8 cellular contexts compared by ENCODE assay signal in the genomic region with DNA sequence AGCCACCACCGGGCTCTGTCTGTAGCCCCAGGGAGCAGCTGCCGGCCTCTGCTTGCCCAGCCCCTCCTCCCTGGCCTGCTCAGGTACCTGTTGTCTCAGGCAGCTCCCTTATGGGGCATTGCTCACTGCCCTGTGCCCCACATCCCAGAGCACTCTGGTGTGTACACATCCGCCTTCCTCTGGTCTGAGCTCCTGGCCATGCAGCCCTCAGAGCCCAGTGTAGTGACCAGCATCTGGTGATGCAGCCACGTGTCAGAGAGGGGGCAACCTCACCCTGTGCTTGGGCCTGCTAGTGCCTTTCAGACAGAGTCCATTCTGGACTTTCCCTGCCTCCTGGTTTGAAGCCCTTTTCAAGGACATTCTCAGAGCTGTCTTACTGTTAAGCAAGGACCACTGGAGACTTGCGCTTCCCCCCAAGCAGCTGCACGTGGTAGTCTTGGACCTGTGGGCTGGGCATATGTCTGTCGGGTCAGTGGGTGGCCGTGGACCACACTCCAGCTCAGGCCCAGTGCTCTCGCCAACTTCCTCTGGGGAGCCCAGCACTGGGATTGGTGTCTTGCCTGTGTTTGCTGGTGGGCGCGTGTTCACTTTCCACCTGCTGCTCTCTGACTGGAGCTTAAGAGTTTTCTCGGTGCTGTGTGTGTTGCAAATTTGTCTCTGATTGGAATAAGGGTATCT. TPM values are rescaled to one million over a fixed set of nuclear protein-coding genes. Genes with fewer than 3 reads are reported as not detected.
A peak's percentile ranks its signal among the peaks of the same experiment; 100 is the strongest.
DNase-seq lines count a peak whose midpoint lies in the region; ATAC-seq and TF ChIP-seq lines count a peak whose summit lies in the region.

No MANE protein-coding gene starts in this region.

- H2AFZ ChIP-seq in SK-N-SH (ENCODE audit: low read depth): no peak overlapping the region

- WGBS in SK-N-SH (ENCODE audit: low lambda C conversion rate): 82% methylated on average over 5 of the region's 12 CpGs

- H3K36me3 ChIP-seq in SK-N-SH (replicated peaks in 1 of 2; ENCODE audit: control insufficient read depth in 1 of 2, insufficient read depth in 2 of 2, low read length in 1 of 2): no peaks in the 10 kb centered on the region

- peaks cover 71 to 93% of the 10 kb centered on the region in 2 donors for H3K4me1 Mint-ChIP-seq in stimulated activated naive B cell treated with anti-CD40 and anti-IgM and Interleukin-4, amounts not matched to agents 10 μg/mL and 1 μg/mL and 100 μg/mL, for 72 hours

- ATAC-seq in SK-N-SH treated with all-trans-retinoic acid at 6 μM for 48 hours (no peak), HG03280 (IDR thresholded peaks at IDR 0.05; ENCODE audit: unreplicated experiment) (peak; percentile 20)
- peak; percentile 1 to 17 for ATAC-seq in stimulated activated naive B cell treated with anti-CD40 and anti-IgM and Interleukin-4, amounts not matched to agents 10 μg/mL and 1 μg/mL and 100 μg/mL, for 72 hours (replicated peaks)

- H3K4me1 ChIP-seq in SK-N-SH (ENCODE audit: control insufficient read depth in 1 of 2, insufficient read depth in 2 of 2, low read depth in 1 of 2, low read length in 1 of 2): peaks cover 20 to 41% of the 10 kb centered on the region in 2 experiments

- H3K9me3 ChIP-seq in SK-N-SH: no peaks in the 10 kb centered on the region

- intact Hi-C loops in dorsolateral prefrontal cortex (cut with DNase I): loop anchor here in 1 of 2 donors (5.0 kb wide), 1 partner anchor 33 kb away; a partner anchor contains a TSS

- H3K27ac Mint-ChIP-seq in stimulated activated naive B cell treated with anti-CD40 and anti-IgM and Interleukin-4, amounts not matched to agents 10 μg/mL and 1 μg/mL and 100 μg/mL, for 72 hours: peak overlapping the region; percentile 99

- peak overlapping the region; percentile 82 to 91 for H3K4me3 Mint-ChIP-seq in stimulated activated naive B cell treated with anti-CD40 and anti-IgM and Interleukin-4, amounts not matched to agents 10 μg/mL and 1 μg/mL and 100 μg/mL, for 72 hours

- H3K27ac ChIP-seq in SK-N-SH (ENCODE audit: low read depth in 2 of 2, low read length in 1 of 2) (no peak overlapping the region), dorsolateral prefrontal cortex (peak overlapping the region in 37 of 59 donors; percentile 1 to 90 (median 36))

- no peak overlapping the region for H3K9ac ChIP-seq in SK-N-SH

- no peak overlapping the region for H3K4me2 ChIP-seq in SK-N-SH

- peaks cover 0 to 2% of the 10 kb centered on the region in 2 donors for H3K9me3 Mint-ChIP-seq in stimulated activated naive B cell treated with anti-CD40 and anti-IgM and Interleukin-4, amounts not matched to agents 10 μg/mL and 1 μg/mL and 100 μg/mL, for 72 hours

- no peaks in the 10 kb centered on the region for H3K9me2 ChIP-seq in SK-N-SH

- no peak overlapping the region for H3K4me3 ChIP-seq in SK-N-SH (ENCODE audit: low read depth in 2 of 2, low read length in 1 of 2)
- no peak overlapping the region for H3K4me3 ChIP-seq in dorsolateral prefrontal cortex

- peaks cover 5% of the 10 kb centered on the region for H3F3A ChIP-seq in SK-N-SH (replicated peaks; ENCODE audit: insufficient read depth)

- POLR2A ChIA-PET in SK-N-SH (lab: Yijun Ruan, JAX): no interaction called here

- no peak; the same call in 1 of the 2 replicates for TF ChIP-seq RAD21 in SK-N-SH (IDR thresholded peaks at IDR 0.05; ENCODE audit: low read length)

- H3K36me3 Mint-ChIP-seq in stimulated activated naive B cell treated with anti-CD40 and anti-IgM and Interleukin-4, amounts not matched to agents 10 μg/mL and 1 μg/mL and 100 μg/mL, for 72 hours: peaks cover 63 to 79% of the 10 kb centered on the region in 2 donors

- H3K27me3 ChIP-seq in SK-N-SH (ENCODE audit: insufficient read depth) (no peaks in the 10 kb centered on the region), dorsolateral prefrontal cortex (no peaks in the 10 kb centered on the region)

- no peak for TF ChIP-seq CTCF in SK-N-SH (IDR thresholded peaks at IDR 0.05)
- TF ChIP-seq CTCF in dorsolateral prefrontal cortex (IDR thresholded peaks at IDR 0.05 in 54 of 56, conservative IDR thresholded peaks at IDR 0.05 in 2 of 56; ENCODE audit: low read depth in 1 of 56, partially characterized antibody in 56 of 56): peak in 2 of 56 donors; percentile 14 to 20

- peaks cover 51% of the 10 kb centered on the region; the same call in 1 of the 2 replicates for H3K79me2 ChIP-seq in SK-N-SH (ENCODE audit: insufficient read depth)

- CTCF ChIA-PET in SK-N-SH (lab: Yijun Ruan, JAX): interaction anchor here (0.8 to 3.6 kb wide), 10 partner anchors 9 to 133 kb away, joined by 3 to 21 read pairs (median 3); a partner anchor contains a TSS

- H3K27me3 Mint-ChIP-seq in stimulated activated naive B cell treated with anti-CD40 and anti-IgM and Interleukin-4, amounts not matched to agents 10 μg/mL and 1 μg/mL and 100 μg/mL, for 72 hours: no peaks in the 10 kb centered on the region

- no peak for TF ChIP-seq EP300 in SK-N-SH (IDR thresholded peaks at IDR 0.05; ENCODE audit: borderline replicate concordance in 1 of 2, low read depth in 1 of 2, low read length in 1 of 2)

- H4K20me1 ChIP-seq in SK-N-SH (ENCODE audit: insufficient read depth): peaks cover 45% of the 10 kb centered on the region

- DNase-seq in SK-N-SH (no peak), dorsolateral prefrontal cortex (no peak), SK-N-DZ (ENCODE audit: low spot score) (no peak), NCI-H2196 (lab: John Stamatoyannopoulos, UW; ENCODE audit: unreplicated experiment) (no peak)
- no peak for DNase-seq in stimulated activated naive B cell treated with anti-CD40 and anti-IgM and Interleukin-4, amounts not matched to agents 10 μg/mL and 1 μg/mL and 100 μg/mL, for 72 hours
- no peak for DNase-seq in stimulated activated naive CD4-positive, alpha-beta T cell (lab: John Stamatoyannopoulos, UW)

TF ChIP-seq in SK-N-SH, 30 proteins besides CTCF, POLR2A, EP300 and RAD21:
- 0 out of 2 replicates have a peak, but pooled peaks have one; percentile 2 for TF ChIP-seq SMC3 (IDR thresholded peaks at IDR 0.05; ENCODE audit: low read depth, low read length)
- TF ChIP-seq, protein P1, sequence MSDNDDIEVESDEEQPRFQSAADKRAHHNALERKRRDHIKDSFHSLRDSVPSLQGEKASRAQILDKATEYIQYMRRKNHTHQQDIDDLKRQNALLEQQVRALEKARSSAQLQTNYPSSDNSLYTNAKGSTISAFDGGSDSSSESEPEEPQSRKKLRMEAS (IDR thresholded peaks at IDR 0.05; ENCODE audit: low read depth): no peak

TF ChIP-seq in SK-N-SH treated with all-trans-retinoic acid at 6 μM for 48 hours, 23 proteins besides CTCF, POLR2A, EP300 and RAD21 (continues in another document):
- no peak for TF ChIP-seq ZC3H10 (CRISPR knock-in tag; IDR thresholded peaks at IDR 0.05)
- TF ChIP-seq, protein P2, sequence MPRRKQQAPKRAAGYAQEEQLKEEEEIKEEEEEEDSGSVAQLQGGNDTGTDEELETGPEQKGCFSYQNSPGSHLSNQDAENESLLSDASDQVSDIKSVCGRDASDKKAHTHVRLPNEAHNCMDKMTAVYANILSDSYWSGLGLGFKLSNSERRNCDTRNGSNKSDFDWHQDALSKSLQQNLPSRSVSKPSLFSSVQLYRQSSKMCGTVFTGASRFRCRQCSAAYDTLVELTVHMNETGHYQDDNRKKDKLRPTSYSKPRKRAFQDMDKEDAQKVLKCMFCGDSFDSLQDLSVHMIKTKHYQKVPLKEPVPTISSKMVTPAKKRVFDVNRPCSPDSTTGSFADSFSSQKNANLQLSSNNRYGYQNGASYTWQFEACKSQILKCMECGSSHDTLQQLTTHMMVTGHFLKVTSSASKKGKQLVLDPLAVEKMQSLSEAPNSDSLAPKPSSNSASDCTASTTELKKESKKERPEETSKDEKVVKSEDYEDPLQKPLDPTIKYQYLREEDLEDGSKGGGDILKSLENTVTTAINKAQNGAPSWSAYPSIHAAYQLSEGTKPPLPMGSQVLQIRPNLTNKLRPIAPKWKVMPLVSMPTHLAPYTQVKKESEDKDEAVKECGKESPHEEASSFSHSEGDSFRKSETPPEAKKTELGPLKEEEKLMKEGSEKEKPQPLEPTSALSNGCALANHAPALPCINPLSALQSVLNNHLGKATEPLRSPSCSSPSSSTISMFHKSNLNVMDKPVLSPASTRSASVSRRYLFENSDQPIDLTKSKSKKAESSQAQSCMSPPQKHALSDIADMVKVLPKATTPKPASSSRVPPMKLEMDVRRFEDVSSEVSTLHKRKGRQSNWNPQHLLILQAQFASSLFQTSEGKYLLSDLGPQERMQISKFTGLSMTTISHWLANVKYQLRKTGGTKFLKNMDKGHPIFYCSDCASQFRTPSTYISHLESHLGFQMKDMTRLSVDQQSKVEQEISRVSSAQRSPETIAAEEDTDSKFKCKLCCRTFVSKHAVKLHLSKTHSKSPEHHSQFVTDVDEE (CRISPR knock-in tag; IDR thresholded peaks at IDR 0.05): no peak
- no peak for TF ChIP-seq ISL1 (CRISPR knock-in tag; IDR thresholded peaks at IDR 0.05)
- TF ChIP-seq, protein P3, sequence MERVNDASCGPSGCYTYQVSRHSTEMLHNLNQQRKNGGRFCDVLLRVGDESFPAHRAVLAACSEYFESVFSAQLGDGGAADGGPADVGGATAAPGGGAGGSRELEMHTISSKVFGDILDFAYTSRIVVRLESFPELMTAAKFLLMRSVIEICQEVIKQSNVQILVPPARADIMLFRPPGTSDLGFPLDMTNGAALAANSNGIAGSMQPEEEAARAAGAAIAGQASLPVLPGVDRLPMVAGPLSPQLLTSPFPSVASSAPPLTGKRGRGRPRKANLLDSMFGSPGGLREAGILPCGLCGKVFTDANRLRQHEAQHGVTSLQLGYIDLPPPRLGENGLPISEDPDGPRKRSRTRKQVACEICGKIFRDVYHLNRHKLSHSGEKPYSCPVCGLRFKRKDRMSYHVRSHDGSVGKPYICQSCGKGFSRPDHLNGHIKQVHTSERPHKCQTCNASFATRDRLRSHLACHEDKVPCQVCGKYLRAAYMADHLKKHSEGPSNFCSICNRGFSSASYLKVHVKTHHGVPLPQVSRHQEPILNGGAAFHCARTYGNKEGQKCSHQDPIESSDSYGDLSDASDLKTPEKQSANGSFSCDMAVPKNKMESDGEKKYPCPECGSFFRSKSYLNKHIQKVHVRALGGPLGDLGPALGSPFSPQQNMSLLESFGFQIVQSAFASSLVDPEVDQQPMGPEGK (CRISPR knock-in tag; IDR thresholded peaks at IDR 0.05; ENCODE audit: borderline replicate concordance): no peak

RNA-seq across cellular contexts. Expression of a gene that starts 30.7 kb away (rescaled TPM):
- polyA plus RNA-seq in SK-N-SH (2012; rRNA removed): 17.7 and 21.7 TPM in 2 replicates
- polyA plus RNA-seq in SK-N-SH (2012; cell fraction: cytosol; rRNA removed): 8.0 and 10.4 TPM in 2 replicates
- polyA plus RNA-seq in SK-N-SH (2012; cell fraction: nucleus; rRNA removed): 75.5 and 81.2 TPM in 2 replicates
- 10 to 100 TPM; 26.8 to 76.7 (median 50.5) TPM for total RNA-seq in dorsolateral prefrontal cortex
- 15.9 and 21.3 TPM in 2 replicates for polyA plus RNA-seq in SK-N-DZ (2014; cell fraction: cytosol; rRNA removed)
- 45.7 and 52.6 TPM in 2 replicates for polyA plus RNA-seq in SK-N-DZ (2014; cell fraction: nucleus; rRNA removed)

Comparison
In these comparisons a context has a peak if more than half of its experiments do, and no peak if none do; other contexts are left out.
1. H3K27ac ChIP-seq: peak in dorsolateral prefrontal cortex (37 of 59); none in SK-N-SH (0 of 2).